Comparison of ENCODE assay signal across 1 cellular context in genomic region chr6:14305629-14306028, GRCh38.
TF ChIP-seq lines count a peak whose summit lies in the region.

No MANE protein-coding gene starts in this region.

TF ChIP-seq in GM23338, 12 proteins besides CTCF, POLR2A, EP300 and RAD21 (continued from another document):
- TF ChIP-seq, protein P1, sequence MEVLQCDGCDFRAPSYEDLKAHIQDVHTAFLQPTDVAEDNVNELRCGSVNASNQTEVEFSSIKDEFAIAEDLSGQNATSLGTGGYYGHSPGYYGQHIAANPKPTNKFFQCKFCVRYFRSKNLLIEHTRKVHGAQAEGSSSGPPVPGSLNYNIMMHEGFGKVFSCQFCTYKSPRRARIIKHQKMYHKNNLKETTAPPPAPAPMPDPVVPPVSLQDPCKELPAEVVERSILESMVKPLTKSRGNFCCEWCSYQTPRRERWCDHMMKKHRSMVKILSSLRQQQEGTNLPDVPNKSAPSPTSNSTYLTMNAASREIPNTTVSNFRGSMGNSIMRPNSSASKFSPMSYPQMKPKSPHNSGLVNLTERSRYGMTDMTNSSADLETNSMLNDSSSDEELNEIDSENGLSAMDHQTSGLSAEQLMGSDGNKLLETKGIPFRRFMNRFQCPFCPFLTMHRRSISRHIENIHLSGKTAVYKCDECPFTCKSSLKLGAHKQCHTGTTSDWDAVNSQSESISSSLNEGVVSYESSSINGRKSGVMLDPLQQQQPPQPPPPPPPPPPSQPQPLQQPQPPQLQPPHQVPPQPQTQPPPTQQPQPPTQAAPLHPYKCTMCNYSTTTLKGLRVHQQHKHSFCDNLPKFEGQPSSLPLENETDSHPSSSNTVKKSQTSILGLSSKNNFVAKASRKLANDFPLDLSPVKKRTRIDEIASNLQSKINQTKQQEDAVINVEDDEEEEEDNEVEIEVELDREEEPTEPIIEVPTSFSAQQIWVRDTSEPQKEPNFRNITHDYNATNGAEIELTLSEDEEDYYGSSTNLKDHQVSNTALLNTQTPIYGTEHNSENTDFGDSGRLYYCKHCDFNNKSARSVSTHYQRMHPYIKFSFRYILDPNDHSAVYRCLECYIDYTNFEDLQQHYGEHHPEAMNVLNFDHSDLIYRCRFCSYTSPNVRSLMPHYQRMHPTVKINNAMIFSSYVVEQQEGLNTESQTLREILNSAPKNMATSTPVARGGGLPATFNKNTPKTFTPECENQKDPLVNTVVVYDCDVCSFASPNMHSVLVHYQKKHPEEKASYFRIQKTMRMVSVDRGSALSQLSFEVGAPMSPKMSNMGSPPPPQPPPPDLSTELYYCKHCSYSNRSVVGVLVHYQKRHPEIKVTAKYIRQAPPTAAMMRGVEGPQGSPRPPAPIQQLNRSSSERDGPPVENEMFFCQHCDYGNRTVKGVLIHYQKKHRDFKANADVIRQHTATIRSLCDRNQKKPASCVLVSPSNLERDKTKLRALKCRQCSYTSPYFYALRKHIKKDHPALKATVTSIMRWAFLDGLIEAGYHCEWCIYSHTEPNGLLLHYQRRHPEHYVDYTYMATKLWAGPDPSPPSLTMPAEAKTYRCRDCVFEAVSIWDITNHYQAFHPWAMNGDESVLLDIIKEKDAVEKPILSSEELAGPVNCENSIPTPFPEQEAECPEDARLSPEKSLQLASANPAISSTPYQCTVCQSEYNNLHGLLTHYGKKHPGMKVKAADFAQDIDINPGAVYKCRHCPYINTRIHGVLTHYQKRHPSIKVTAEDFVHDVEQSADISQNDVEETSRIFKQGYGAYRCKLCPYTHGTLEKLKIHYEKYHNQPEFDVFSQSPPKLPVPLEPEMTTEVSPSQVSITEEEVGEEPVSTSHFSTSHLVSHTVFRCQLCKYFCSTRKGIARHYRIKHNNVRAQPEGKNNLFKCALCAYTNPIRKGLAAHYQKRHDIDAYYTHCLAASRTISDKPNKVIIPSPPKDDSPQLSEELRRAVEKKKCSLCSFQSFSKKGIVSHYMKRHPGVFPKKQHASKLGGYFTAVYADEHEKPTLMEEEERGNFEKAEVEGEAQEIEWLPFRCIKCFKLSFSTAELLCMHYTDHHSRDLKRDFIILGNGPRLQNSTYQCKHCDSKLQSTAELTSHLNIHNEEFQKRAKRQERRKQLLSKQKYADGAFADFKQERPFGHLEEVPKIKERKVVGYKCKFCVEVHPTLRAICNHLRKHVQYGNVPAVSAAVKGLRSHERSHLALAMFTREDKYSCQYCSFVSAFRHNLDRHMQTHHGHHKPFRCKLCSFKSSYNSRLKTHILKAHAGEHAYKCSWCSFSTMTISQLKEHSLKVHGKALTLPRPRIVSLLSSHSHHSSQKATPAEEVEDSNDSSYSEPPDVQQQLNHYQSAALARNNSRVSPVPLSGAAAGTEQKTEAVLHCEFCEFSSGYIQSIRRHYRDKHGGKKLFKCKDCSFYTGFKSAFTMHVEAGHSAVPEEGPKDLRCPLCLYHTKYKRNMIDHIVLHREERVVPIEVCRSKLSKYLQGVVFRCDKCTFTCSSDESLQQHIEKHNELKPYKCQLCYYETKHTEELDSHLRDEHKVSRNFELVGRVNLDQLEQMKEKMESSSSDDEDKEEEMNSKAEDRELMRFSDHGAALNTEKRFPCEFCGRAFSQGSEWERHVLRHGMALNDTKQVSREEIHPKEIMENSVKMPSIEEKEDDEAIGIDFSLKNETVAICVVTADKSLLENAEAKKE (CRISPR knock-in tag; IDR thresholded peaks at IDR 0.05) = no peak
- no peak for TF ChIP-seq JUNB (IDR thresholded peaks at IDR 0.05; ENCODE audit: unreplicated experiment)
- TF ChIP-seq REST (IDR thresholded peaks at IDR 0.05; ENCODE audit: unreplicated experiment) = no peak
- TF ChIP-seq POLR2AphosphoS5 (IDR thresholded peaks at IDR 0.05; ENCODE audit: low read depth) = no peak
- TF ChIP-seq STAT1 (IDR thresholded peaks at IDR 0.05; ENCODE audit: unreplicated experiment) = no peak
- no peak for TF ChIP-seq NANOG (IDR thresholded peaks at IDR 0.05; ENCODE audit: borderline replicate concordance)
- no peak for TF ChIP-seq EZH2 (IDR thresholded peaks at IDR 0.05; ENCODE audit: low read depth, unreplicated experiment)
- no peak for TF ChIP-seq CREB1 (CRISPR knock-in tag; IDR thresholded peaks at IDR 0.05; ENCODE audit: low read depth)
TF ChIP-seq in GM23338: peak in this region for 0.
